In genomic region chr22:33274214-33274828, GRCh38 we compare ENCODE assay signal across 9 cellular contexts.
DNase-seq lines count a peak whose midpoint lies in the region; ATAC-seq and TF ChIP-seq lines count a peak whose summit lies in the region.
"Had no signal": no experiment of that assay in that cellular context is flagged by ENCODE, and none has a peak within 500 bp of the region (broad histone marks: within the 10 kb centered on the region; RNA-seq: fewer than 3 reads in every experiment).

No MANE protein-coding gene starts in this region.

- no peaks in the 10 kb centered on the region for H3K9me3 Mint-ChIP-seq in activated CD4-positive, alpha-beta T cell treated with anti-CD3 and anti-CD28 coated beads for 36 hours (ENCODE audit: low read depth)

- TF ChIP-seq CTCF in LNCaP clone FGC (IDR thresholded peaks at IDR 0.05; ENCODE audit: control insufficient read depth, extremely low read depth, insufficient read depth) = peak; percentile 62
- TF ChIP-seq CTCF in choroid plexus epithelial cell (conservative IDR thresholded peaks at IDR 0.05; ENCODE audit: low read depth, low read length) = peak; percentile 50

- intact Hi-C loops in activated CD4-positive, alpha-beta T cell treated with anti-CD3 and anti-CD28 coated beads for 36 hours (cut with DNase I, micrococcal nuclease) = no loop called here

- POLR2A ChIA-PET in activated CD4-positive, alpha-beta T cell treated with anti-CD3 and anti-CD28 coated beads for 36 hours (lab: Charles Lee) = no interaction called here

- no peaks in the 10 kb centered on the region for H3K4me1 Mint-ChIP-seq in activated CD4-positive, alpha-beta T cell treated with anti-CD3 and anti-CD28 coated beads for 36 hours

- CTCF ChIA-PET in activated CD4-positive, alpha-beta T cell treated with anti-CD3 and anti-CD28 coated beads for 36 hours (lab: Charles Lee) = interaction anchor here (0.5 to 1.2 kb wide), 3 partner anchors 16 to 256 kb away, joined by 3 to 4 read pairs (median 3); no protein-coding TSS in a partner anchor

- no peak overlapping the region for H3K4me3 Mint-ChIP-seq in activated CD4-positive, alpha-beta T cell treated with anti-CD3 and anti-CD28 coated beads for 36 hours

- no peak overlapping the region for H3K4me3 ChIP-seq in LNCaP clone FGC (ENCODE audit: low read depth, low read length)
- no peak overlapping the region for H3K4me3 ChIP-seq in choroid plexus epithelial cell (ENCODE audit: low read depth, low read length)

- ATAC-seq in activated CD4-positive, alpha-beta T cell treated with anti-CD3 and anti-CD28 coated beads for 36 hours = no peak
- ATAC-seq in HG03196 (IDR thresholded peaks at IDR 0.05; ENCODE audit: unreplicated experiment) (no peak), GM18873 (IDR thresholded peaks at IDR 0.05; ENCODE audit: low FRiP score, unreplicated experiment) (no peak)

- H3K27me3 Mint-ChIP-seq in activated CD4-positive, alpha-beta T cell treated with anti-CD3 and anti-CD28 coated beads for 36 hours = peaks cover 3% of the 10 kb centered on the region

- H3K27ac Mint-ChIP-seq in activated CD4-positive, alpha-beta T cell treated with anti-CD3 and anti-CD28 coated beads for 36 hours = no peak overlapping the region

- peak; percentile 49 for DNase-seq in activated CD4-positive, alpha-beta T cell treated with anti-CD3 and anti-CD28 coated beads for 36 hours
- DNase-seq in activated CD4-positive, alpha-beta T cell treated with anti-CD3 and anti-CD28 coated beads, Interleukin-2, amount 50 U/mL, for 1 hour = no peak
- DNase-seq in LNCaP clone FGC (ENCODE audit: low read depth) = no peak
- peak; percentile 6 for DNase-seq in choroid plexus epithelial cell (ENCODE audit: low read depth)
- DNase-seq in stimulated activated CD4-positive, alpha-beta T cell treated with anti-CD3 and anti-CD28 coated beads, Interleukin-1b, Interleukin-23, amount 100 ng/mL, for 24 hours (ENCODE audit: low read depth in 4 of 4, low spot score in 1 of 4) = peak in 3 of 4 experiments; percentile 1
- DNase-seq in mesenteric fat pad (ENCODE audit: low spot score) = no peak
- DNase-seq: NCI-H1105 treated with DMSO at 0.1 percent for 48 hours had no signal

- no peaks in the 10 kb centered on the region for H3K36me3 Mint-ChIP-seq in activated CD4-positive, alpha-beta T cell treated with anti-CD3 and anti-CD28 coated beads for 36 hours (ENCODE audit: low read depth)

Comparison
In these comparisons a context has a peak if more than half of its experiments do, and no peak if none do; other contexts are left out.
1. DNase-seq: peak in activated CD4-positive, alpha-beta T cell treated with anti-CD3 and anti-CD28 coated beads for 36 hours (single experiment), choroid plexus epithelial cell (single experiment) and stimulated activated CD4-positive, alpha-beta T cell treated with anti-CD3 and anti-CD28 coated beads, Interleukin-1b, Interleukin-23, amount 100 ng/mL, for 24 hours (3 of 4); none in activated CD4-positive, alpha-beta T cell treated with anti-CD3 and anti-CD28 coated beads, Interleukin-2, amount 50 U/mL, for 1 hour (single experiment), LNCaP clone FGC (single experiment) and mesenteric fat pad (single experiment).